In genomic region chr7:139651308-139651707, GRCh38 we compare ENCODE assay signal across 12 cellular contexts.
DNase-seq lines count a peak whose midpoint lies in the region; ATAC-seq and TF ChIP-seq lines count a peak whose summit lies in the region.
"Had no signal": no experiment of that assay in that cellular context is flagged by ENCODE, and none has a peak within 500 bp of the region (broad histone marks: within the 10 kb centered on the region; RNA-seq: fewer than 3 reads in every experiment).

No MANE protein-coding gene starts in this region.

- H3K4me3 ChIP-seq in PC-3 (ENCODE audit: low read length), result no peak overlapping the region

- no peaks in the 10 kb centered on the region for H3K9me3 Mint-ChIP-seq in progenitor cell of endocrine pancreas (ENCODE audit: low read depth)
- H3K9me3 Mint-ChIP-seq in Calu3 (ENCODE audit: low read depth, unreplicated experiment), result no peaks in the 10 kb centered on the region
- H3K9me3 Mint-ChIP-seq: CD4-positive, alpha-beta memory T cell had no signal

- H4K20me1 ChIP-seq in PC-3 (ENCODE audit: low read length), result no peaks in the 10 kb centered on the region

- no peak overlapping the region for H2AFZ ChIP-seq in PC-3 (ENCODE audit: low read length)

- H3K9me2 ChIP-seq in PC-3 (replicated peaks; ENCODE audit: low read length), result no peaks in the 10 kb centered on the region

- CTCF ChIA-PET in PC-3 (lab: Charles Lee) (interaction anchor here (1.3 kb wide), 1 partner anchor 102 kb away, joined by 5 read pairs; no protein-coding TSS in a partner anchor), Calu3 (lab: Charles Lee) (interaction anchor here (0.6 kb wide), 1 partner anchor 351 kb away, joined by 3 read pairs; no protein-coding TSS in a partner anchor)

- no peaks in the 10 kb centered on the region for H3F3A ChIP-seq in PC-3 (ENCODE audit: low read length, unreplicated experiment)

- DNase-seq in EL (peak; percentile 8), PC-3 (peak; percentile 25), glomerular visceral epithelial cell (ENCODE audit: extremely low spot score) (peak; percentile 40), progenitor cell of endocrine pancreas (ENCODE audit: low spot score, unreplicated experiment) (no peak), SKM-1 treated with dmso at 0.1 percent for 144 hours (lab: John Stamatoyannopoulos, UW; ENCODE audit: unreplicated experiment) (no peak), Calu3 (no peak)
- DNase-seq in effector CD4-positive, alpha-beta T cell, result no peak
- DNase-seq: activated T-cell treated with anti-CD3 and anti-CD28 coated beads, Interleukin-2, amount 50 U/mL, for 1 hour; amniotic stem cell; CD4-positive, alpha-beta memory T cell; NCI-H2081 had no signal

- POLR2A ChIA-PET in PC-3 (lab: Charles Lee; ENCODE audit: unreplicated experiment), result interaction anchor here (0.6 kb wide), 1 partner anchor 23 kb away, joined by 12 read pairs; no protein-coding TSS in a partner anchor

- H3K4me3 Mint-ChIP-seq in progenitor cell of endocrine pancreas (ENCODE audit: low read depth) (peak overlapping the region; percentile 1), Calu3 (ENCODE audit: low read depth, unreplicated experiment) (no peak overlapping the region)
- H3K4me3 Mint-ChIP-seq: CD4-positive, alpha-beta memory T cell had no signal

- H3K9ac ChIP-seq in PC-3 (ENCODE audit: low read length), result no peak overlapping the region

- peaks cover 31% of the 10 kb centered on the region for H3K4me1 ChIP-seq in PC-3 (ENCODE audit: insufficient read depth, low read length)

- H3K9me3 ChIP-seq in PC-3 (ENCODE audit: low read length), result no peaks in the 10 kb centered on the region

- H3K36me3 ChIP-seq in PC-3 (ENCODE audit: low read depth, low read length), result peaks cover 3% of the 10 kb centered on the region; the same call in 1 of the 2 replicates

- TF ChIP-seq CTCF in PC-3 (conservative IDR thresholded peaks at IDR 0.05; ENCODE audit: low read depth, low read length) (no peak), progenitor cell of endocrine pancreas (IDR thresholded peaks at IDR 0.05; ENCODE audit: unreplicated experiment) (no peak), Calu3 (IDR thresholded peaks at IDR 0.05; ENCODE audit: unreplicated experiment) (no peak)

- H3K27ac ChIP-seq in PC-3 (ENCODE audit: low read length), result peak overlapping the region; percentile 20

- no peaks in the 10 kb centered on the region for H3K27me3 ChIP-seq in PC-3 (ENCODE audit: low read length)

- H3K27me3 Mint-ChIP-seq in progenitor cell of endocrine pancreas (no peaks in the 10 kb centered on the region), Calu3 (ENCODE audit: unreplicated experiment) (no peaks in the 10 kb centered on the region)
- H3K27me3 Mint-ChIP-seq: CD4-positive, alpha-beta memory T cell had no signal

- intact Hi-C loops in PC-3 (cut with micrococcal nuclease), result no loop called here
- intact Hi-C loops in Calu3 (cut with micrococcal nuclease; ENCODE audit: unreplicated experiment), result no loop called here

- H3K36me3 Mint-ChIP-seq in progenitor cell of endocrine pancreas (ENCODE audit: insufficient read depth) (peaks cover 6% of the 10 kb centered on the region), Calu3 (ENCODE audit: insufficient read depth, unreplicated experiment) (no peaks in the 10 kb centered on the region)

- no peak overlapping the region for H3K4me2 ChIP-seq in PC-3 (ENCODE audit: low read length)

- H3K4me1 Mint-ChIP-seq in progenitor cell of endocrine pancreas (ENCODE audit: low read depth), result peaks cover 76% of the 10 kb centered on the region
- H3K4me1 Mint-ChIP-seq in Calu3 (ENCODE audit: low read depth, unreplicated experiment), result peaks cover 25% of the 10 kb centered on the region

- BruUV-seq in PC-3 (replicated peaks; lab: Mats Ljungman, UMichigan) (no TSS peak), Calu3 (replicated peaks; lab: Mats Ljungman, UMichigan) (no TSS peak)

- peaks cover 86% of the 10 kb centered on the region for H3K79me2 ChIP-seq in PC-3 (ENCODE audit: low read length)

- ATAC-seq in PC-3, result peak; percentile 34
- ATAC-seq: activated CD4-positive, CD25-positive, alpha-beta regulatory T cell treated with anti-CD3 and anti-CD28 coated beads, Interleukin-2, amount 50 U/mL, for 24 hours had no signal

- H3K27ac Mint-ChIP-seq in progenitor cell of endocrine pancreas (peak overlapping the region; percentile 86), Calu3 (ENCODE audit: unreplicated experiment) (no peak overlapping the region)

Comparison
In these comparisons a context has a peak if more than half of its experiments do, and no peak if none do; other contexts are left out.
1. DNase-seq: peak in EL (single experiment), PC-3 (single experiment) and glomerular visceral epithelial cell (single experiment); none in progenitor cell of endocrine pancreas (single experiment), SKM-1 treated with dmso at 0.1 percent for 144 hours (single experiment), effector CD4-positive, alpha-beta T cell (single experiment) and Calu3 (single experiment).